ENCODE assay signal across 10 cellular contexts in the genomic region with DNA sequence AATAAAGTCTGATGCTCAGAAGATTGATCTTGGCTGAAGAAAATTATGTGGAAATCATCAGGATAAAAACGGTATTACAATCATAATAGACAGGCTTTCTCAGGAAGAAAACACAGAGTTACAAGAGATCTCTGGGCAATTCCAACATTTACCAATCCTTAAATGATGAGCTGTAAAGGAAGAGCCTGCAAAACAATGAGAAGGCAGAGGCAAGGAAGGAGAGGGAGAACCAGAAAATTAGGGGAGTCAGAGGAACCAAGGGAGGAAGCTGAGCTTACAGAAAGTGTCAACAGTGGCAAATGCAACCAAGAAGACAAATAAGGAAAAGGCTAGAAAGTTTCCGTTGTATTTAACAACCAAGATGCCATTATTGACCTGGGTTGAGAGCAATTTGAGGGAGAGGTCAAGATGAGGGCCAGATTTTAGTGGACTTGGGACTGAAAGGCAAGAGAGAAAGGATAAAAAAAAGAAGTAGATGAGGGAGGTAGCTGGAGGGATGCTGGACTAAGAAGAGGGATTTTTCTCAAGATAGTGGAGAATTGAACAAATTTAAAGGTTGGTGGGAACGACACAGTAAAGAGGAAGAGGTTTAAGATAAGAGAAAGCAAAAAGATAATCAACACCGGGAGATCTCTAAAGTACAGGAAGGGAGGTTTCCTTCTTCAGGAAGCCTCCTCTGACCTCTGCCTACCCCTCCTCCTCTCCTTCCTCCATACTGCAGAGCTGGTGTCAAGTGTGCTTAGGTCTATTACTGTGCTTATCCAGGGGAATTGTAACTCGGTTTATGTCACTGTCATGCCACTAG.
DNase-seq lines count a peak whose midpoint lies in the region; ATAC-seq, FAIRE-seq and TF ChIP-seq lines count a peak whose summit lies in the region.
"Had no signal": no experiment of that assay in that cellular context is flagged by ENCODE, and none has a peak within 500 bp of the region (broad histone marks: within the 10 kb centered on the region; RNA-seq: fewer than 3 reads in every experiment).

No MANE protein-coding gene starts in this region.

- H3K4me1 ChIP-seq in Loucy (ENCODE audit: insufficient read depth, low read length, poor library complexity, severe bottlenecking) (peaks cover 68% of the 10 kb centered on the region), kidney (ENCODE audit: control insufficient read depth in 1 of 2, insufficient read depth in 1 of 2, low read depth in 1 of 2, low read length in 2 of 2) (peaks cover 0 to 2% of the 10 kb centered on the region in 2 donors)
- peaks cover 18 to 54% of the 10 kb centered on the region in 2 donors for H3K4me1 ChIP-seq in naive thymus-derived CD4-positive, alpha-beta T cell (ENCODE audit: control insufficient read depth in 2 of 2, insufficient read depth in 2 of 2, low read length in 2 of 2)

- no peaks in the 10 kb centered on the region for H3K9me2 ChIP-seq in Loucy (replicated peaks; ENCODE audit: low read depth, low read length)

- no peaks in the 10 kb centered on the region for H4K20me1 ChIP-seq in Loucy (ENCODE audit: insufficient read depth, low read length, poor library complexity, severe bottlenecking)

- no peaks in the 10 kb centered on the region for H3K27me3 ChIP-seq in Loucy (ENCODE audit: insufficient read depth, low read length, poor library complexity, severe bottlenecking)
- no peaks in the 10 kb centered on the region for H3K27me3 ChIP-seq in naive thymus-derived CD4-positive, alpha-beta T cell (ENCODE audit: control insufficient read depth in 2 of 2, insufficient read depth in 2 of 2, low read length in 2 of 2)

- H3K36me3 ChIP-seq in Loucy (ENCODE audit: insufficient read depth, low read length) (no peaks in the 10 kb centered on the region), kidney (ENCODE audit: control insufficient read depth in 1 of 2, insufficient read depth in 2 of 2, low read length in 2 of 2) (no peaks in the 10 kb centered on the region)
- H3K36me3 ChIP-seq in naive thymus-derived CD4-positive, alpha-beta T cell (ENCODE audit: control insufficient read depth in 2 of 3, insufficient read depth in 3 of 3, low read length in 3 of 3), result no peaks in the 10 kb centered on the region

- peaks cover 6% of the 10 kb centered on the region for H3K9me3 Mint-ChIP-seq in activated CD8-positive, alpha-beta memory T cell treated with anti-CD3 and anti-CD28 coated beads, Interleukin-2, amount 10 ng/mL, durations not matched to agents 7 days and 5 days (ENCODE audit: low read depth)
- H3K9me3 Mint-ChIP-seq in activated naive CD4-positive, alpha-beta T cell treated with anti-CD3 and anti-CD28 coated beads, Interleukin-2, amount 50 U/mL, for 72 hours, result peaks cover 26 to 31% of the 10 kb centered on the region in 2 donors
- peaks cover 0 to 17% (median 3%) of the 10 kb centered on the region in 11 donors for H3K9me3 Mint-ChIP-seq in naive thymus-derived CD4-positive, alpha-beta T cell

- POLR2A ChIA-PET in naive thymus-derived CD4-positive, alpha-beta T cell (lab: Charles Lee), result interaction anchor here (0.7 to 1.9 kb wide), 5 partner anchors 8 to 53 kb away, joined by 3 to 9 read pairs (median 3); no protein-coding TSS in a partner anchor

- no peak for DNase-seq in activated CD8-positive, alpha-beta memory T cell treated with anti-CD3 and anti-CD28 coated beads, Interleukin-2, amount 10 ng/mL, durations not matched to agents 7 days and 5 days
- no peak for DNase-seq in activated CD8-positive, alpha-beta memory T cell treated with anti-CD3 and anti-CD28 coated beads, Interleukin-2, amount 50 U/mL, for 48 hours
- no peak for DNase-seq in activated naive CD4-positive, alpha-beta T cell treated with anti-CD3 and anti-CD28 coated beads, Interleukin-2, amount 50 U/mL, for 72 hours (ENCODE audit: low spot score in 2 of 2)
- peak in 5 of 9 donors; percentile 14 to 29 (median 27) for DNase-seq in naive thymus-derived CD4-positive, alpha-beta T cell
- DNase-seq in HTR-8/SVneo (ENCODE audit: insufficient read length, low spot score) (no peak), urothelium cell line (ENCODE audit: low spot score) (no peak), kidney (no peak)
- DNase-seq: midbrain had no signal

- H3K4me2 ChIP-seq in Loucy (ENCODE audit: low read depth, low read length, poor library complexity, severe bottlenecking), result peak overlapping the region; percentile 63

- H3K9ac ChIP-seq in Loucy (ENCODE audit: low read depth, low read length, poor library complexity, severe bottlenecking) (no peak overlapping the region), kidney (ENCODE audit: low read length in 2 of 2) (no peak overlapping the region)

- H3K9me3 ChIP-seq in Loucy (ENCODE audit: insufficient read depth, low read depth, low read length) (no peaks in the 10 kb centered on the region), kidney (ENCODE audit: control insufficient read depth in 1 of 2, low read length in 2 of 2) (no peaks in the 10 kb centered on the region)
- no peaks in the 10 kb centered on the region for H3K9me3 ChIP-seq in naive thymus-derived CD4-positive, alpha-beta T cell (ENCODE audit: control insufficient read depth in 2 of 3, low read length in 3 of 3)

- TF ChIP-seq CTCF in Loucy (conservative IDR thresholded peaks at IDR 0.05; ENCODE audit: low read length), result no peak
- TF ChIP-seq CTCF in kidney (IDR thresholded peaks at IDR 0.05; ENCODE audit: borderline replicate concordance, extremely low read depth, insufficient read depth), result no peak

- peak overlapping the region; percentile 15 for H3K4me3 Mint-ChIP-seq in activated CD8-positive, alpha-beta memory T cell treated with anti-CD3 and anti-CD28 coated beads, Interleukin-2, amount 10 ng/mL, durations not matched to agents 7 days and 5 days
- peak overlapping the region; percentile 72 to 87 (median 78) for H3K4me3 Mint-ChIP-seq in naive thymus-derived CD4-positive, alpha-beta T cell

- H3K27ac ChIP-seq in naive thymus-derived CD4-positive, alpha-beta T cell (ENCODE audit: low read depth, low read length), result no peak overlapping the region
- peak overlapping the region in 1 of 2 donors; percentile 8 for H3K27ac ChIP-seq in kidney (ENCODE audit: low read depth in 2 of 2, low read length in 2 of 2)

- H3K79me2 ChIP-seq in Loucy (ENCODE audit: insufficient read depth, low read length), result no peaks in the 10 kb centered on the region

- peak; percentile 61 for ATAC-seq in activated CD8-positive, alpha-beta memory T cell treated with anti-CD3 and anti-CD28 coated beads, Interleukin-2, amount 10 ng/mL, durations not matched to agents 7 days and 5 days
- ATAC-seq in activated naive CD4-positive, alpha-beta T cell treated with anti-CD3 and anti-CD28 coated beads, Interleukin-2, amount 50 U/mL, for 72 hours, result peak in 1 of 2 donors; percentile 57
- ATAC-seq in naive thymus-derived CD4-positive, alpha-beta T cell, result peak; percentile 76
- ATAC-seq: HCT116 had no signal

- H3K27me3 Mint-ChIP-seq in activated CD8-positive, alpha-beta memory T cell treated with anti-CD3 and anti-CD28 coated beads, Interleukin-2, amount 10 ng/mL, durations not matched to agents 7 days and 5 days, result no peaks in the 10 kb centered on the region
- H3K27me3 Mint-ChIP-seq in naive thymus-derived CD4-positive, alpha-beta T cell, result no peaks in the 10 kb centered on the region

- FAIRE-seq in HTR-8/SVneo (lab: Jason Lieb, UNC) (no peak), urothelium cell line (lab: Jason Lieb, UNC) (no peak), kidney (lab: Jason Lieb, UNC) (no peak)

- H3K27ac Mint-ChIP-seq in activated CD8-positive, alpha-beta memory T cell treated with anti-CD3 and anti-CD28 coated beads, Interleukin-2, amount 10 ng/mL, durations not matched to agents 7 days and 5 days, result peak overlapping the region; percentile 86
- peak overlapping the region; percentile 75 to 77 for H3K27ac Mint-ChIP-seq in activated naive CD4-positive, alpha-beta T cell treated with anti-CD3 and anti-CD28 coated beads, Interleukin-2, amount 50 U/mL, for 72 hours
- H3K27ac Mint-ChIP-seq in naive thymus-derived CD4-positive, alpha-beta T cell, result peak overlapping the region; percentile 17 to 88 (median 68)

- H3K4me3 ChIP-seq in Loucy (ENCODE audit: low read length, poor library complexity, severe bottlenecking), result peak overlapping the region; percentile 48
- H3K4me3 ChIP-seq in naive thymus-derived CD4-positive, alpha-beta T cell (ENCODE audit: low read length), result peak overlapping the region; percentile 31
- no peak overlapping the region for H3K4me3 ChIP-seq in kidney (ENCODE audit: low read length in 2 of 2)

- CTCF ChIA-PET in activated CD8-positive, alpha-beta memory T cell treated with anti-CD3 and anti-CD28 coated beads, Interleukin-2, amount 10 ng/mL, durations not matched to agents 7 days and 5 days (lab: Charles Lee), result interaction anchor here (0.7 to 4.2 kb wide), 8 partner anchors 8 to 117 kb away, joined by 3 to 27 read pairs (median 4); a partner anchor contains a TSS
- CTCF ChIA-PET in naive thymus-derived CD4-positive, alpha-beta T cell (lab: Charles Lee), result interaction anchor here (0.6 to 1.8 kb wide), 2 partner anchors 10 to 67 kb away, joined by 3 to 6 read pairs; no protein-coding TSS in a partner anchor

- peak overlapping the region; percentile 49 for H2AFZ ChIP-seq in Loucy (ENCODE audit: low read length)

- peaks cover 4% of the 10 kb centered on the region; the same call in 1 of the 2 replicates for H3F3A ChIP-seq in Loucy (ENCODE audit: low read depth)

- peaks cover 28% of the 10 kb centered on the region for H3K36me3 Mint-ChIP-seq in activated CD8-positive, alpha-beta memory T cell treated with anti-CD3 and anti-CD28 coated beads, Interleukin-2, amount 10 ng/mL, durations not matched to agents 7 days and 5 days
- peaks cover 19 to 43% of the 10 kb centered on the region in 2 donors for H3K36me3 Mint-ChIP-seq in activated naive CD4-positive, alpha-beta T cell treated with anti-CD3 and anti-CD28 coated beads, Interleukin-2, amount 50 U/mL, for 72 hours
- peaks cover 0 to 36% (median 4%) of the 10 kb centered on the region in 5 donors for H3K36me3 Mint-ChIP-seq in naive thymus-derived CD4-positive, alpha-beta T cell

- H3K4me1 Mint-ChIP-seq in activated CD8-positive, alpha-beta memory T cell treated with anti-CD3 and anti-CD28 coated beads, Interleukin-2, amount 10 ng/mL, durations not matched to agents 7 days and 5 days, result peaks cover 59% of the 10 kb centered on the region
- H3K4me1 Mint-ChIP-seq in naive thymus-derived CD4-positive, alpha-beta T cell, result peaks cover 55 to 95% (median 88%) of the 10 kb centered on the region in 7 donors

- intact Hi-C loops in naive thymus-derived CD4-positive, alpha-beta T cell (cut with micrococcal nuclease), result loop anchor here (1.0 kb wide), 2 partner anchors 10 kb away; no protein-coding TSS in a partner anchor
- intact Hi-C loops in kidney (cut with DNase I), result no loop called here

Comparison
In these comparisons a context has a peak if more than half of its experiments do, and no peak if none do; other contexts are left out.
1. DNase-seq: peak in naive thymus-derived CD4-positive, alpha-beta T cell (5 of 9); none in activated CD8-positive, alpha-beta memory T cell treated with anti-CD3 and anti-CD28 coated beads, Interleukin-2, amount 10 ng/mL, durations not matched to agents 7 days and 5 days (single experiment), activated CD8-positive, alpha-beta memory T cell treated with anti-CD3 and anti-CD28 coated beads, Interleukin-2, amount 50 U/mL, for 48 hours (single experiment), activated naive CD4-positive, alpha-beta T cell treated with anti-CD3 and anti-CD28 coated beads, Interleukin-2, amount 50 U/mL, for 72 hours (0 of 2), HTR-8/SVneo (single experiment), urothelium cell line (single experiment) and kidney (single experiment).
2. H3K4me3 ChIP-seq: peak in Loucy (single experiment) and naive thymus-derived CD4-positive, alpha-beta T cell (single experiment); none in kidney (0 of 2).
3. Peak in every context shown above with its lines, with median percentiles within 50 percentile points of each other: H3K27ac Mint-ChIP-seq.